ENCODE assay signal across 17 cellular contexts in the genomic region with DNA sequence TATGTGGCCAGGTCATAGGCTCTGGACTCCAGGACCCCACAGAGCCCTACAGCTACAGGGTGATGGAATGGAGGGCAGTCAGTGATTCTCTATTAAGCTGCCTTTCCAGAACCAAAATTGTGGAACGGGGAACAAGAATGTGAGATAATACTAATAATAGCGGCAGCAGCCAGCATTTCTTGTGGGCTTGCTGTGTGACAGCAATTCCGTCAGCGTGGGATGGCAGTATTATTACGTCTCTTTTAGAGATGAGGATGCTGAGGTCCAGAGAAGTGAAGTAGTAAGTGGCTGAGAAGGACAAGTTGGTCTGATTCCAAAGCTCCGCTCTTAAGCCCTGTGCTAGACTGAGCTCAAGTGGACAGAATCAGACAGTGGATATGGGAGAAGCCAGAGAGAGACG. TPM values are rescaled to one million over a fixed set of nuclear protein-coding genes. Genes with fewer than 3 reads are reported as not detected.
DNase-seq lines count a peak whose midpoint lies in the region; ATAC-seq and TF ChIP-seq lines count a peak whose summit lies in the region.
"Had no signal": no experiment of that assay in that cellular context is flagged by ENCODE, and none has a peak within 500 bp of the region (broad histone marks: within the 10 kb centered on the region; RNA-seq: fewer than 3 reads in every experiment).

No MANE protein-coding gene starts in this region.

- no peak for TF ChIP-seq CTCF in dorsolateral prefrontal cortex (IDR thresholded peaks at IDR 0.05 in 54 of 56, conservative IDR thresholded peaks at IDR 0.05 in 2 of 56; ENCODE audit: low read depth in 1 of 56, partially characterized antibody in 56 of 56)
- no peak for TF ChIP-seq CTCF in progenitor cell of endocrine pancreas (IDR thresholded peaks at IDR 0.05; ENCODE audit: unreplicated experiment)

- no peaks in the 10 kb centered on the region for H3K27me3 Mint-ChIP-seq in progenitor cell of endocrine pancreas

- no peaks in the 10 kb centered on the region for H3K9me3 Mint-ChIP-seq in progenitor cell of endocrine pancreas (ENCODE audit: low read depth)
- H3K9me3 Mint-ChIP-seq: CD4-positive, alpha-beta memory T cell; GM23338; H9 had no signal

- H3K27ac Mint-ChIP-seq in progenitor cell of endocrine pancreas = no peak overlapping the region
- H3K27ac Mint-ChIP-seq: CD4-positive, alpha-beta memory T cell; GM23338 had no signal

- H3K4me3 Mint-ChIP-seq in progenitor cell of endocrine pancreas (ENCODE audit: low read depth) = no peak overlapping the region
- H3K4me3 Mint-ChIP-seq: CD4-positive, alpha-beta memory T cell; GM23338; H9 had no signal

- DNase-seq in dorsolateral prefrontal cortex (no peak), putamen (ENCODE audit: low spot score) (peak; percentile 59), progenitor cell of endocrine pancreas (ENCODE audit: low spot score, unreplicated experiment) (no peak)
- DNase-seq: 8988T; C1 segment of cervical spinal cord; Calu3; CD4-positive, alpha-beta memory T cell; COR-L47; DMS53; DMS79 treated with DMSO at 0.1 percent for 48 hours; GF-D8; H9 had no signal

- H3K36me3 Mint-ChIP-seq in progenitor cell of endocrine pancreas (ENCODE audit: insufficient read depth) = peaks cover 1% of the 10 kb centered on the region
- H3K36me3 Mint-ChIP-seq: CD4-positive, alpha-beta memory T cell had no signal

- ATAC-seq in GM21360 (IDR thresholded peaks at IDR 0.05; ENCODE audit: unreplicated experiment) (no peak), GM18519 (IDR thresholded peaks at IDR 0.05; ENCODE audit: low FRiP score, unreplicated experiment) (no peak)
- ATAC-seq: GM23338, HCT116 had no signal

- H3K4me3 ChIP-seq in dorsolateral prefrontal cortex = no peak overlapping the region
- H3K4me3 ChIP-seq: GM23338 had no signal

- H3K27ac ChIP-seq in angular gyrus (ENCODE audit: low read depth, low read length) (peak overlapping the region; percentile 63), dorsolateral prefrontal cortex (peak overlapping the region in 40 of 59 donors; percentile 5 to 96 (median 42))

- H3K4me1 Mint-ChIP-seq in progenitor cell of endocrine pancreas (ENCODE audit: low read depth) = peaks cover 7% of the 10 kb centered on the region
- H3K4me1 Mint-ChIP-seq: GM23338, H9 had no signal

- no peaks in the 10 kb centered on the region for H3K27me3 ChIP-seq in dorsolateral prefrontal cortex

- intact Hi-C loops in dorsolateral prefrontal cortex (cut with DNase I) = no loop called here

RNA-seq across cellular contexts. Expression of a gene that starts 24.4 kb away (rescaled TPM):
- total RNA-seq in dorsolateral prefrontal cortex (100 to 1,000 TPM in 1 of 120 experiments, 10 to 100 TPM in 119; 27.5 to 116 (median 63.3) TPM), progenitor cell of endocrine pancreas (10.7 and 11.6 TPM in 2 replicates)

RNA-seq across cellular contexts. Expression of a gene that starts 30.4 kb away (rescaled TPM):
- total RNA-seq in dorsolateral prefrontal cortex (10 to 100 TPM in 119 of 120 experiments, 1 to 10 TPM in 1; 10.0 to 20.4 (median 14.5) TPM), progenitor cell of endocrine pancreas (19.3 and 22.5 TPM in 2 replicates)

RNA-seq across cellular contexts. Expression of a gene that starts 51.5 kb away (rescaled TPM):
- total RNA-seq in dorsolateral prefrontal cortex (100 to 1,000 TPM; 156 to 918 (median 662) TPM), progenitor cell of endocrine pancreas (0.29 TPM in 2 replicates)

Comparison
In these comparisons a context has a peak if more than half of its experiments do, and no peak if none do; other contexts are left out.
1. RNA of a gene that starts 51.5 kb away (total RNA-seq): 156 to 918 TPM in dorsolateral prefrontal cortex; 0.29 TPM in progenitor cell of endocrine pancreas; every median in the first group is over 100 times any median in the second.